ENCODE assay signal across 1 cellular context in the genomic region with DNA sequence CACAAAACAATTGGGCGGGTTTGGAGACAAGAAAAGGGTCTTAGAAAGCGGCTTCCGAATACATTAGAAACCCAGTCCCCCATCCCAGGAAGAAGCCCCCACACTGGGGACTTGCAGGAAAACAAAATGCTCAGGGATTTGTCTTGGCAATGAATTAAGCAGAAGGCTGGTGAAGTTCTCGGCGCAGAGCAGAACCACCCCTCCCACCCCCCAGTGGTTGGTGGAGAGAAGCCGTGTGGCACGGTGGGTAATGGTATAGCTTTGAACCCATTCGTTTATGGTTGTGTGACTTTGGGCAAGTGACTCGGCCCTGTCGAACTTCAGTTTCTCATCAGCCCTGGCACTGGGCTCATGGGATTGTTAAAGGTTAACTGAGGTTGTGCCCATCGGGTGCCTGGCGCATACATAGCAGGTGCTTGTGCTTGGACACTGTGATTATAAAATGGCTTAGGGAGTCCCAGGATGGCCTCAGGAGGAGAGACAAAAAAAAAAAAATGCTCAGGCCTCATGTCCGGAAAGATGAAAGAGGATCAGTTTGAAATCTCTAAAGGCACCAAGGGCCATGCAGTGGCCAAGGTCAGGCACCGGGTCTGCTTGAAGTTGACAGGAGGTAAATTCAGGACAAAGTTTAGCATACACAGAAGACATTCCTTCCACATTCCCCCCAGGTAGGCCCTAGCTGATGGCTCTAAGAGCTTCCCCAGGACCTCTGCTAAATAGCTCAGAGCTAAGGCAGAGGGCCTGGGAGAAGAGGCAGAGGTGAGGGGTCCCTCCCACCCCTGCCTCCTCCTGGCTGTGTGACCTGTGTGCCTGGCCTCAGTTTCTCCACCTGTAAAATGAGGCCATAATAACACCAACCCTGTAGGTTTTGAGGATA.
TF ChIP-seq lines count a peak whose summit lies in the region.

No MANE protein-coding gene starts in this region.

TF ChIP-seq in HepG2, 621 proteins besides CTCF, POLR2A, EP300 and RAD21 (continued from another document and continues in another):
- TF ChIP-seq, protein P1, sequence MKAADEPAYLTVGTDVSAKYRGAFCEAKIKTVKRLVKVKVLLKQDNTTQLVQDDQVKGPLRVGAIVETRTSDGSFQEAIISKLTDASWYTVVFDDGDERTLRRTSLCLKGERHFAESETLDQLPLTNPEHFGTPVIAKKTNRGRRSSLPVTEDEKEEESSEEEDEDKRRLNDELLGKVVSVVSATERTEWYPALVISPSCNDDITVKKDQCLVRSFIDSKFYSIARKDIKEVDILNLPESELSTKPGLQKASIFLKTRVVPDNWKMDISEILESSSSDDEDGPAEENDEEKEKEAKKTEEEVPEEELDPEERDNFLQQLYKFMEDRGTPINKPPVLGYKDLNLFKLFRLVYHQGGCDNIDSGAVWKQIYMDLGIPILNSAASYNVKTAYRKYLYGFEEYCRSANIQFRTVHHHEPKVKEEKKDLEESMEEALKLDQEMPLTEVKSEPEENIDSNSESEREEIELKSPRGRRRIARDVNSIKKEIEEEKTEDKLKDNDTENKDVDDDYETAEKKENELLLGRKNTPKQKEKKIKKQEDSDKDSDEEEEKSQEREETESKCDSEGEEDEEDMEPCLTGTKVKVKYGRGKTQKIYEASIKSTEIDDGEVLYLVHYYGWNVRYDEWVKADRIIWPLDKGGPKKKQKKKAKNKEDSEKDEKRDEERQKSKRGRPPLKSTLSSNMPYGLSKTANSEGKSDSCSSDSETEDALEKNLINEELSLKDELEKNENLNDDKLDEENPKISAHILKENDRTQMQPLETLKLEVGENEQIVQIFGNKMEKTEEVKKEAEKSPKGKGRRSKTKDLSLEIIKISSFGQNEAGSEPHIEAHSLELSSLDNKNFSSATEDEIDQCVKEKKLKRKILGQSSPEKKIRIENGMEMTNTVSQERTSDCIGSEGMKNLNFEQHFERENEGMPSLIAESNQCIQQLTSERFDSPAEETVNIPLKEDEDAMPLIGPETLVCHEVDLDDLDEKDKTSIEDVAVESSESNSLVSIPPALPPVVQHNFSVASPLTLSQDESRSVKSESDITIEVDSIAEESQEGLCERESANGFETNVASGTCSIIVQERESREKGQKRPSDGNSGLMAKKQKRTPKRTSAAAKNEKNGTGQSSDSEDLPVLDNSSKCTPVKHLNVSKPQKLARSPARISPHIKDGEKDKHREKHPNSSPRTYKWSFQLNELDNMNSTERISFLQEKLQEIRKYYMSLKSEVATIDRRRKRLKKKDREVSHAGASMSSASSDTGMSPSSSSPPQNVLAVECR (CRISPR knock-in tag; IDR thresholded peaks at IDR 0.05; ENCODE audit: borderline replicate concordance), result peak; percentile 77; the same call in 1 of the 2 replicates
- TF ChIP-seq HDAC1 (CRISPR knock-in tag; IDR thresholded peaks at IDR 0.05) (peak; percentile 93), GTF3A (CRISPR knock-in tag; conservative IDR thresholded peaks at IDR 0.05) (no peak), ZFX (CRISPR knock-in tag; IDR thresholded peaks at IDR 0.05; ENCODE audit: low read depth) (peak; percentile 77; the same call in 1 of the 2 replicates), PTBP1 (IDR thresholded peaks at IDR 0.05; ENCODE audit: low read depth, low read length, poor library complexity, severe bottlenecking) (no peak), GABPB1 (CRISPR knock-in tag; IDR thresholded peaks at IDR 0.05) (peak; percentile 53; the same call in 1 of the 2 replicates), ZNF766 (CRISPR knock-in tag; IDR thresholded peaks at IDR 0.05; ENCODE audit: borderline replicate concordance) (peak; percentile 89; the same call in 1 of the 2 replicates), ZNF335 (CRISPR knock-in tag; IDR thresholded peaks at IDR 0.05) (no peak), CHD2 (IDR thresholded peaks at IDR 0.05; ENCODE audit: low read depth, low read length) (0 out of 2 replicates have a peak, but pooled peaks have one; percentile 50), ZNF350 (CRISPR knock-in tag; IDR thresholded peaks at IDR 0.05; ENCODE audit: borderline replicate concordance, low read depth) (peak; percentile 73), SNRNP70 (IDR thresholded peaks at IDR 0.05; ENCODE audit: low read depth, low read length) (no peak), ZFP36 (IDR thresholded peaks at IDR 0.05; ENCODE audit: borderline replicate concordance, low read depth, low read length, partially characterized antibody) (no peak), POGZ (CRISPR knock-in tag; IDR thresholded peaks at IDR 0.05) (peak; percentile 72), RORA (CRISPR knock-in tag; IDR thresholded peaks at IDR 0.05) (no peak), HES4 (CRISPR knock-in tag; IDR thresholded peaks at IDR 0.05; ENCODE audit: borderline replicate concordance) (peak; percentile 84; the same call in 1 of the 2 replicates), ZNF274 (CRISPR knock-in tag; IDR thresholded peaks at IDR 0.05) (no peak; the same call in 1 of the 2 replicates), SOX13 (IDR thresholded peaks at IDR 0.05) (peak; percentile 87), SOX13 (CRISPR knock-in tag; conservative IDR thresholded peaks at IDR 0.05 in 1 of 2, IDR thresholded peaks at IDR 0.05 in 1 of 2) (peak in 1 of 2 experiments; percentile 96; a peak in 2 of 4 replicates), ASH2L (IDR thresholded peaks at IDR 0.05; ENCODE audit: insufficient read length, low read depth, low read length) (peak; percentile 74), MBD4 (IDR thresholded peaks at IDR 0.05; ENCODE audit: borderline replicate concordance, low read length) (no peak; the same call in 1 of the 2 replicates), ZNF225 (CRISPR knock-in tag; IDR thresholded peaks at IDR 0.05) (no peak), ARHGAP35 (CRISPR knock-in tag; IDR thresholded peaks at IDR 0.05; ENCODE audit: borderline replicate concordance) (no peak), JUND (CRISPR knock-in tag; IDR thresholded peaks at IDR 0.05) (peak; percentile 40; the same call in 1 of the 2 replicates), GABPA (IDR thresholded peaks at IDR 0.05; ENCODE audit: low read depth, low read length) (no peak), GABPA (CRISPR knock-in tag; IDR thresholded peaks at IDR 0.05; ENCODE audit: low read depth) (peak; percentile 58; the same call in 1 of the 2 replicates), ZNF616 (CRISPR knock-in tag; IDR thresholded peaks at IDR 0.05; ENCODE audit: low read depth) (no peak), ZSCAN31 (CRISPR knock-in tag; IDR thresholded peaks at IDR 0.05; ENCODE audit: low read depth) (0 out of 2 replicates have a peak, but pooled peaks have one; percentile 37), YY1 (IDR thresholded peaks at IDR 0.05; ENCODE audit: insufficient read depth, insufficient replicate concordance, low read depth, low read length) (peak; percentile 56), ZNF713 (CRISPR knock-in tag; IDR thresholded peaks at IDR 0.05) (no peak), ZNF251 (CRISPR knock-in tag; IDR thresholded peaks at IDR 0.05) (no peak), ZNF567 (CRISPR knock-in tag; IDR thresholded peaks at IDR 0.05; ENCODE audit: borderline replicate concordance) (no peak), ZSCAN21 (CRISPR knock-in tag; IDR thresholded peaks at IDR 0.05; ENCODE audit: borderline replicate concordance) (peak; percentile 43; the same call in 1 of the 2 replicates), SP140L (CRISPR knock-in tag; IDR thresholded peaks at IDR 0.05; ENCODE audit: borderline replicate concordance) (no peak), NR2F2 (IDR thresholded peaks at IDR 0.05; ENCODE audit: borderline replicate concordance, low read depth) (peak; percentile 98)
- TF ChIP-seq, protein P2, sequence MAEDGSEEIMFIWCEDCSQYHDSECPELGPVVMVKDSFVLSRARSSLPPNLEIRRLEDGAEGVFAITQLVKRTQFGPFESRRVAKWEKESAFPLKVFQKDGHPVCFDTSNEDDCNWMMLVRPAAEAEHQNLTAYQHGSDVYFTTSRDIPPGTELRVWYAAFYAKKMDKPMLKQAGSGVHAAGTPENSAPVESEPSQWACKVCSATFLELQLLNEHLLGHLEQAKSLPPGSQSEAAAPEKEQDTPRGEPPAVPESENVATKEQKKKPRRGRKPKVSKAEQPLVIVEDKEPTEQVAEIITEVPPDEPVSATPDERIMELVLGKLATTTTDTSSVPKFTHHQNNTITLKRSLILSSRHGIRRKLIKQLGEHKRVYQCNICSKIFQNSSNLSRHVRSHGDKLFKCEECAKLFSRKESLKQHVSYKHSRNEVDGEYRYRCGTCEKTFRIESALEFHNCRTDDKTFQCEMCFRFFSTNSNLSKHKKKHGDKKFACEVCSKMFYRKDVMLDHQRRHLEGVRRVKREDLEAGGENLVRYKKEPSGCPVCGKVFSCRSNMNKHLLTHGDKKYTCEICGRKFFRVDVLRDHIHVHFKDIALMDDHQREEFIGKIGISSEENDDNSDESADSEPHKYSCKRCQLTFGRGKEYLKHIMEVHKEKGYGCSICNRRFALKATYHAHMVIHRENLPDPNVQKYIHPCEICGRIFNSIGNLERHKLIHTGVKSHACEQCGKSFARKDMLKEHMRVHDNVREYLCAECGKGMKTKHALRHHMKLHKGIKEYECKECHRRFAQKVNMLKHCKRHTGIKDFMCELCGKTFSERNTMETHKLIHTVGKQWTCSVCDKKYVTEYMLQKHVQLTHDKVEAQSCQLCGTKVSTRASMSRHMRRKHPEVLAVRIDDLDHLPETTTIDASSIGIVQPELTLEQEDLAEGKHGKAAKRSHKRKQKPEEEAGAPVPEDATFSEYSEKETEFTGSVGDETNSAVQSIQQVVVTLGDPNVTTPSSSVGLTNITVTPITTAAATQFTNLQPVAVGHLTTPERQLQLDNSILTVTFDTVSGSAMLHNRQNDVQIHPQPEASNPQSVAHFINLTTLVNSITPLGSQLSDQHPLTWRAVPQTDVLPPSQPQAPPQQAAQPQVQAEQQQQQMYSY (CRISPR knock-in tag; IDR thresholded peaks at IDR 0.05), result peak; percentile 31; the same call in 1 of the 2 replicates
- TF ChIP-seq, protein P3, sequence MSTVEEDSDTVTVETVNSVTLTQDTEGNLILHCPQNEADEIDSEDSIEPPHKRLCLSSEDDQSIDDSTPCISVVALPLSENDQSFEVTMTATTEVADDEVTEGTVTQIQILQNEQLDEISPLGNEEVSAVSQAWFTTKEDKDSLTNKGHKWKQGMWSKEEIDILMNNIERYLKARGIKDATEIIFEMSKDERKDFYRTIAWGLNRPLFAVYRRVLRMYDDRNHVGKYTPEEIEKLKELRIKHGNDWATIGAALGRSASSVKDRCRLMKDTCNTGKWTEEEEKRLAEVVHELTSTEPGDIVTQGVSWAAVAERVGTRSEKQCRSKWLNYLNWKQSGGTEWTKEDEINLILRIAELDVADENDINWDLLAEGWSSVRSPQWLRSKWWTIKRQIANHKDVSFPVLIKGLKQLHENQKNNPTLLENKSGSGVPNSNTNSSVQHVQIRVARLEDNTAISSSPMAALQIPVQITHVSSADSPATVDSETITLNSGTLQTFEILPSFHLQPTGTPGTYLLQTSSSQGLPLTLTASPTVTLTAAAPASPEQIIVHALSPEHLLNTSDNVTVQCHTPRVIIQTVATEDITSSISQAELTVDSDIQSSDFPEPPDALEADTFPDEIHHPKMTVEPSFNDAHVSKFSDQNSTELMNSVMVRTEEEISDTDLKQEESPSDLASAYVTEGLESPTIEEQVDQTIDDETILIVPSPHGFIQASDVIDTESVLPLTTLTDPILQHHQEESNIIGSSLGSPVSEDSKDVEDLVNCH (CRISPR knock-in tag; IDR thresholded peaks at IDR 0.05), result no peak
- TF ChIP-seq, protein P4, sequence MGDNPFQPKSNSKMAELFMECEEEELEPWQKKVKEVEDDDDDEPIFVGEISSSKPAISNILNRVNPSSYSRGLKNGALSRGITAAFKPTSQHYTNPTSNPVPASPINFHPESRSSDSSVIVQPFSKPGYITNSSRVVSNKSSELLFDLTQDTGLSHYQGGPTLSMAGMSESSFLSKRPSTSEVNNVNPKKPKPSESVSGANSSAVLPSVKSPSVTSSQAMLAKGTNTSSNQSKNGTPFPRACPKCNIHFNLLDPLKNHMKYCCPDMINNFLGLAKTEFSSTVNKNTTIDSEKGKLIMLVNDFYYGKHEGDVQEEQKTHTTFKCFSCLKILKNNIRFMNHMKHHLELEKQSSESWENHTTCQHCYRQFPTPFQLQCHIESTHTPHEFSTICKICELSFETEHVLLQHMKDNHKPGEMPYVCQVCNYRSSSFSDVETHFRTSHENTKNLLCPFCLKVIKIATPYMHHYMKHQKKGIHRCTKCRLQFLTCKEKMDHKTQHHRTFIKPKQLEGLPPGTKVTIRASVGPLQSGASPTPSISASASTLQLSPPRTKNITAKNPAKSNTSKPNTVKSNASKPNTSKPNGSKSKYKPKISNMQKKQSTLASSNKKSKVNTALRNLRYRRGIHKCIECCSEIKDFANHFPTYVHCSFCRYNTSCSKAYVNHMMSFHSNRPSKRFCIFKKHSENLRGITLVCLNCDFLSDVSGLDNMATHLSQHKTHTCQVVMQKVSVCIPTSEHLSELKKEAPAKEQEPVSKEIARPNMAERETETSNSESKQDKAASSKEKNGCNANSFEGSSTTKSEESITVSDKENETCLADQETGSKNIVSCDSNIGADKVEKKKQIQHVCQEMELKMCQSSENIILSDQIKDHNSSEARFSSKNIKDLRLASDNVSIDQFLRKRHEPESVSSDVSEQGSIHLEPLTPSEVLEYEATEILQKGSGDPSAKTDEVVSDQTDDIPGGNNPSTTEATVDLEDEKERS (CRISPR knock-in tag; IDR thresholded peaks at IDR 0.05), result peak; percentile 69; the same call in 1 of the 2 replicates
- TF ChIP-seq, protein P5, sequence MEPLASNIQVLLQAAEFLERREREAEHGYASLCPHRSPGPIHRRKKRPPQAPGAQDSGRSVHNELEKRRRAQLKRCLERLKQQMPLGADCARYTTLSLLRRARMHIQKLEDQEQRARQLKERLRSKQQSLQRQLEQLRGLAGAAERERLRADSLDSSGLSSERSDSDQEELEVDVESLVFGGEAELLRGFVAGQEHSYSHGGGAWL (CRISPR knock-in tag; IDR thresholded peaks at IDR 0.05), result no peak
- TF ChIP-seq, protein P6, sequence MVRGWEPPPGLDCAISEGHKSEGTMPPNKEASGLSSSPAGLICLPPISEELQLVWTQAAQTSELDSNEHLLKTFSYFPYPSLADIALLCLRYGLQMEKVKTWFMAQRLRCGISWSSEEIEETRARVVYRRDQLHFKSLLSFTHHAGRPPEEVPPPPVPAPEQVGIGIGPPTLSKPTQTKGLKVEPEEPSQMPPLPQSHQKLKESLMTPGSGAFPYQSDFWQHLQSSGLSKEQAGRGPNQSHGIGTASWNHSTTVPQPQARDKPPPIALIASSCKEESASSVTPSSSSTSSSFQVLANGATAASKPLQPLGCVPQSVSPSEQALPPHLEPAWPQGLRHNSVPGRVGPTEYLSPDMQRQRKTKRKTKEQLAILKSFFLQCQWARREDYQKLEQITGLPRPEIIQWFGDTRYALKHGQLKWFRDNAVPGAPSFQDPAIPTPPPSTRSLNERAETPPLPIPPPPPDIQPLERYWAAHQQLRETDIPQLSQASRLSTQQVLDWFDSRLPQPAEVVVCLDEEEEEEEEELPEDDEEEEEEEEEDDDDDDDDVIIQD (CRISPR knock-in tag; IDR thresholded peaks at IDR 0.05; ENCODE audit: low read depth), result peak; percentile 77
- TF ChIP-seq, protein P7, sequence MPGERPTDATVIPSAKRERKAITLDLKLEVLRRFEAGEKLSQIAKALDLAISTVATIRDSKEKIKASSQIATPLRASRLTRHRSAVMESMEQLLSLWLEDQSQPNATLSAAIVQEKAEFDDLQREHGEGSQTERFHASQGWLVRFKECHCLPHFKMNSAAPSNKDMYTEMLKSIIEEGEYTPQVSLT (CRISPR knock-in tag; IDR thresholded peaks at IDR 0.05; ENCODE audit: borderline replicate concordance, low read depth), result no peak
